ENCODE assay signal across 20 cellular contexts in genomic region chr9:68651280-68651893, GRCh38. TPM values are rescaled to one million over a fixed set of nuclear protein-coding genes. Genes with fewer than 3 reads are reported as not detected.
DNase-seq lines count a peak whose midpoint lies in the region; ATAC-seq and TF ChIP-seq lines count a peak whose summit lies in the region.
"Had no signal": no experiment of that assay in that cellular context is flagged by ENCODE, and none has a peak within 500 bp of the region (broad histone marks: within the 10 kb centered on the region; RNA-seq: fewer than 3 reads in every experiment).

No MANE protein-coding gene starts in this region.

- CTCF ChIA-PET in activated CD4-positive, alpha-beta T cell treated with anti-CD3 and anti-CD28 coated beads for 36 hours (lab: Charles Lee), result interaction anchor here (0.5 to 1.1 kb wide), 3 partner anchors 44 to 380 kb away, joined by 3 to 5 read pairs (median 3); no protein-coding TSS in a partner anchor
- CTCF ChIA-PET in activated CD4-positive, alpha-beta T cell treated with anti-CD3 and anti-CD28 coated beads, Interleukin-2, amount 10 ng/mL, durations not matched to agents 7 days and 5 days (lab: Charles Lee), result no interaction called here

- no peak for DNase-seq in activated CD4-positive, alpha-beta T cell treated with anti-CD3 and anti-CD28 coated beads for 36 hours
- no peak for DNase-seq in activated CD4-positive, alpha-beta T cell treated with anti-CD3 and anti-CD28 coated beads, Interleukin-2, amount 10 ng/mL, durations not matched to agents 7 days and 5 days
- DNase-seq in GM10266 (ENCODE audit: extremely low spot score), result peak; percentile 8
- peak; percentile 1 for DNase-seq in amniotic epithelial cell (ENCODE audit: low read depth)
- no peak for DNase-seq in anterior cingulate cortex (lab: John Stamatoyannopoulos, UW)
- DNase-seq in hepatic stellate cell (ENCODE audit: low spot score), result no peak
- DNase-seq: activated CD8-positive, alpha-beta memory T cell treated with anti-CD3 and anti-CD28 coated beads for 24 hours; activated effector memory CD4-positive, alpha-beta T cell treated with anti-CD3 and anti-CD28 coated beads, Interleukin-2, amount 50 U/mL, for 16 hours; erythroblast; foreskin melanocyte; KG1; mesenchymal stem cell; natural killer cell; NCI-H1048; NCI-H2081 treated with DMSO at 0.1 percent for 48 hours; NCI-H510A; ovary had no signal

- peaks cover 35% of the 10 kb centered on the region for H3K4me1 Mint-ChIP-seq in activated CD4-positive, alpha-beta T cell treated with anti-CD3 and anti-CD28 coated beads for 36 hours
- H3K4me1 Mint-ChIP-seq in activated CD4-positive, alpha-beta T cell treated with anti-CD3 and anti-CD28 coated beads, Interleukin-2, amount 10 ng/mL, durations not matched to agents 7 days and 5 days, result peaks cover 5% of the 10 kb centered on the region
- H3K4me1 Mint-ChIP-seq: natural killer cell had no signal

- TF ChIP-seq CTCF in GM10266 (IDR thresholded peaks at IDR 0.05; ENCODE audit: control insufficient read depth, insufficient read depth, low read depth, missing control alignments), result no peak

- ATAC-seq in activated CD4-positive, alpha-beta T cell treated with anti-CD3 and anti-CD28 coated beads for 36 hours, result peak; percentile 82
- ATAC-seq in HG03378 (IDR thresholded peaks at IDR 0.05; ENCODE audit: unreplicated experiment) (peak; percentile 34), GM18861 (IDR thresholded peaks at IDR 0.05; ENCODE audit: unreplicated experiment) (no peak)
- ATAC-seq: natural killer cell, sciatic nerve had no signal

- H3K4me3 Mint-ChIP-seq in activated CD4-positive, alpha-beta T cell treated with anti-CD3 and anti-CD28 coated beads for 36 hours, result no peak overlapping the region
- no peak overlapping the region for H3K4me3 Mint-ChIP-seq in activated CD4-positive, alpha-beta T cell treated with anti-CD3 and anti-CD28 coated beads, Interleukin-2, amount 10 ng/mL, durations not matched to agents 7 days and 5 days
- H3K4me3 Mint-ChIP-seq: natural killer cell had no signal

- POLR2A ChIA-PET in activated CD4-positive, alpha-beta T cell treated with anti-CD3 and anti-CD28 coated beads for 36 hours (lab: Charles Lee), result no interaction called here
- POLR2A ChIA-PET in activated CD4-positive, alpha-beta T cell treated with anti-CD3 and anti-CD28 coated beads, Interleukin-2, amount 10 ng/mL, durations not matched to agents 7 days and 5 days (lab: Charles Lee), result no interaction called here

- peak overlapping the region; percentile 72 for H3K27ac Mint-ChIP-seq in activated CD4-positive, alpha-beta T cell treated with anti-CD3 and anti-CD28 coated beads for 36 hours
- H3K27ac Mint-ChIP-seq in activated CD4-positive, alpha-beta T cell treated with anti-CD3 and anti-CD28 coated beads, Interleukin-2, amount 10 ng/mL, durations not matched to agents 7 days and 5 days, result no peak overlapping the region
- H3K27ac Mint-ChIP-seq: natural killer cell had no signal

- H3K27me3 Mint-ChIP-seq in activated CD4-positive, alpha-beta T cell treated with anti-CD3 and anti-CD28 coated beads for 36 hours, result peaks cover 13% of the 10 kb centered on the region
- H3K27me3 Mint-ChIP-seq in activated CD4-positive, alpha-beta T cell treated with anti-CD3 and anti-CD28 coated beads, Interleukin-2, amount 10 ng/mL, durations not matched to agents 7 days and 5 days, result peaks cover 8% of the 10 kb centered on the region

- H3K9me3 Mint-ChIP-seq in activated CD4-positive, alpha-beta T cell treated with anti-CD3 and anti-CD28 coated beads for 36 hours (ENCODE audit: low read depth), result no peaks in the 10 kb centered on the region
- no peaks in the 10 kb centered on the region for H3K9me3 Mint-ChIP-seq in activated CD4-positive, alpha-beta T cell treated with anti-CD3 and anti-CD28 coated beads, Interleukin-2, amount 10 ng/mL, durations not matched to agents 7 days and 5 days
- H3K9me3 Mint-ChIP-seq: natural killer cell had no signal

- intact Hi-C loops in activated CD4-positive, alpha-beta T cell treated with anti-CD3 and anti-CD28 coated beads for 36 hours (cut with DNase I, micrococcal nuclease), result loop anchor here (1.0 to 5.0 kb wide), 2 partner anchors 131 to 323 kb away; a partner anchor contains a TSS

- no peaks in the 10 kb centered on the region for H3K36me3 Mint-ChIP-seq in activated CD4-positive, alpha-beta T cell treated with anti-CD3 and anti-CD28 coated beads for 36 hours (ENCODE audit: low read depth)
- no peaks in the 10 kb centered on the region for H3K36me3 Mint-ChIP-seq in activated CD4-positive, alpha-beta T cell treated with anti-CD3 and anti-CD28 coated beads, Interleukin-2, amount 10 ng/mL, durations not matched to agents 7 days and 5 days (ENCODE audit: low read depth)
- H3K36me3 Mint-ChIP-seq: natural killer cell had no signal

RNA-seq across cellular contexts. Expression of gene PIP5K1B, which starts 53.7 kb away (rescaled TPM):
- 1 to 10 TPM; 1.6 TPM for total RNA-seq in activated CD4-positive, alpha-beta T cell treated with anti-CD3 and anti-CD28 coated beads for 36 hours
- total RNA-seq in activated CD4-positive, alpha-beta T cell treated with anti-CD3 and anti-CD28 coated beads, Interleukin-2, amount 10 ng/mL, durations not matched to agents 7 days and 5 days, result under 1 TPM; 0.73 to 0.77 TPM

Comparison
In these comparisons a context has a peak if more than half of its experiments do, and no peak if none do; other contexts are left out.
1. DNase-seq: peak in GM10266 (single experiment) and amniotic epithelial cell (single experiment); none in activated CD4-positive, alpha-beta T cell treated with anti-CD3 and anti-CD28 coated beads for 36 hours (single experiment), activated CD4-positive, alpha-beta T cell treated with anti-CD3 and anti-CD28 coated beads, Interleukin-2, amount 10 ng/mL, durations not matched to agents 7 days and 5 days (single experiment), anterior cingulate cortex (0 of 58) and hepatic stellate cell (single experiment).